Comparison of ENCODE assay signal across 1 cellular context in the genomic region with DNA sequence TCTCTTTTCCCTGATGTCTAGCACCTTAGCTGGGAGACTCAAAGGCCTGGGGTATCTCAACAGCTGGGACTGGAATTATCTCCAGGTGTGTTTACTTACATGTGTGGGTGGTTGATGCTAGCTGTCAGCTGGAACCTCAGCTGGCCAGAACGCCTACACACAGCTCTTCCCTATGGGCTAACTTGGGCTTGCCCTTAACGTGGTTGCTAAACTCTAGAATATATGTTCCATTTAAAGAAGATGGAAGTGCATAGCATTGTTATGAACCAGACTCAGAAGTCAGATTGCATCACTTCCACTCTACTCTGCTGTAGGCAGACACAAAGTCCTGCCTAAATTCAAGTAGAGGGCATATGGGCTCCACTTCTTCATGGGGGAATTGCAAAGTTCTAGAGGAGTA.
TF ChIP-seq lines count a peak whose summit lies in the region.

No MANE protein-coding gene starts in this region.

TF ChIP-seq in SK-N-SH, 30 proteins besides CTCF, POLR2A, EP300 and RAD21:
- TF ChIP-seq GABPA (IDR thresholded peaks at IDR 0.05; ENCODE audit: low read depth) (no peak), SIN3A (IDR thresholded peaks at IDR 0.05; ENCODE audit: borderline replicate concordance, low read depth, low read length) (no peak), EZH2phosphoT487 (IDR thresholded peaks at IDR 0.05; ENCODE audit: borderline replicate concordance, low read depth) (no peak), GATA2 (CRISPR knock-in tag; IDR thresholded peaks at IDR 0.05) (no peak), RCOR1 (IDR thresholded peaks at IDR 0.05; ENCODE audit: low read length) (no peak), MXI1 (IDR thresholded peaks at IDR 0.05; ENCODE audit: low read depth, low read length) (no peak), FOXJ3 (CRISPR knock-in tag; IDR thresholded peaks at IDR 0.05) (no peak), RXRA (IDR thresholded peaks at IDR 0.05; ENCODE audit: borderline replicate concordance, low read depth) (no peak), CHD2 (IDR thresholded peaks at IDR 0.05; ENCODE audit: low read length, partially characterized antibody) (no peak), FOXM1 (IDR thresholded peaks at IDR 0.05; ENCODE audit: low read depth) (no peak), JUND (IDR thresholded peaks at IDR 0.05) (no peak), SMC3 (IDR thresholded peaks at IDR 0.05; ENCODE audit: low read depth, low read length) (no peak)
- TF ChIP-seq, protein P1, sequence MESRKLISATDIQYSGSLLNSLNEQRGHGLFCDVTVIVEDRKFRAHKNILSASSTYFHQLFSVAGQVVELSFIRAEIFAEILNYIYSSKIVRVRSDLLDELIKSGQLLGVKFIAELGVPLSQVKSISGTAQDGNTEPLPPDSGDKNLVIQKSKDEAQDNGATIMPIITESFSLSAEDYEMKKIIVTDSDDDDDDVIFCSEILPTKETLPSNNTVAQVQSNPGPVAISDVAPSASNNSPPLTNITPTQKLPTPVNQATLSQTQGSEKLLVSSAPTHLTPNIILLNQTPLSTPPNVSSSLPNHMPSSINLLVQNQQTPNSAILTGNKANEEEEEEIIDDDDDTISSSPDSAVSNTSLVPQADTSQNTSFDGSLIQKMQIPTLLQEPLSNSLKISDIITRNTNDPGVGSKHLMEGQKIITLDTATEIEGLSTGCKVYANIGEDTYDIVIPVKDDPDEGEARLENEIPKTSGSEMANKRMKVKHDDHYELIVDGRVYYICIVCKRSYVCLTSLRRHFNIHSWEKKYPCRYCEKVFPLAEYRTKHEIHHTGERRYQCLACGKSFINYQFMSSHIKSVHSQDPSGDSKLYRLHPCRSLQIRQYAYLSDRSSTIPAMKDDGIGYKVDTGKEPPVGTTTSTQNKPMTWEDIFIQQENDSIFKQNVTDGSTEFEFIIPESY (IDR thresholded peaks at IDR 0.05; ENCODE audit: borderline replicate concordance, low read depth) = no peak
